ENCODE assay signal across 18 cellular contexts in genomic region chr18:31666055-31666454, GRCh38. TPM values are rescaled to one million over a fixed set of nuclear protein-coding genes. Genes with fewer than 3 reads are reported as not detected.
DNase-seq lines count a peak whose midpoint lies in the region; ATAC-seq, FAIRE-seq and TF ChIP-seq lines count a peak whose summit lies in the region.
"Had no signal": no experiment of that assay in that cellular context is flagged by ENCODE, and none has a peak within 500 bp of the region (broad histone marks: within the 10 kb centered on the region; RNA-seq: fewer than 3 reads in every experiment).

No MANE protein-coding gene starts in this region.

- H3K9me3 ChIP-seq in mucosa of descending colon, result no peaks in the 10 kb centered on the region
- H3K9me3 ChIP-seq in testis, result no peaks in the 10 kb centered on the region
- no peaks in the 10 kb centered on the region for H3K9me3 ChIP-seq in SK-N-SH

- POLR2A ChIA-PET in HEK293T (lab: Yijun Ruan, JAX) (no interaction called here), SK-N-SH (lab: Yijun Ruan, JAX) (no interaction called here)

- H3K4me1 ChIP-seq in mucosa of descending colon (ENCODE audit: low read depth) (no peaks in the 10 kb centered on the region), testis (no peaks in the 10 kb centered on the region), SK-N-SH (ENCODE audit: control insufficient read depth in 1 of 2, insufficient read depth in 2 of 2, low read depth in 1 of 2, low read length in 1 of 2) (peaks cover 0 to 4% of the 10 kb centered on the region in 2 experiments; a peak in 2 of 4 replicates)

- peak; percentile 70 for ATAC-seq in mucosa of descending colon

- H3K36me3 ChIP-seq in mucosa of descending colon (ENCODE audit: low read depth) (no peaks in the 10 kb centered on the region), testis (ENCODE audit: low read depth, missing control alignments) (no peaks in the 10 kb centered on the region), SK-N-SH (replicated peaks in 1 of 2; ENCODE audit: control insufficient read depth in 1 of 2, insufficient read depth in 2 of 2, low read length in 1 of 2) (peaks cover 3% of the 10 kb centered on the region in 2 experiments)

- H2AFZ ChIP-seq in SK-N-SH (ENCODE audit: low read depth), result no peak overlapping the region
- H2AFZ ChIP-seq: GM23248 had no signal

- H3K9ac ChIP-seq in SK-N-SH, result no peak overlapping the region
- H3K9ac ChIP-seq: GM23248 had no signal

- no peak for TF ChIP-seq CTCF in VCaP (conservative IDR thresholded peaks at IDR 0.05)
- TF ChIP-seq CTCF in mucosa of descending colon (IDR thresholded peaks at IDR 0.05), result no peak
- no peak for TF ChIP-seq CTCF in testis (IDR thresholded peaks at IDR 0.05)
- no peak for TF ChIP-seq CTCF in SK-N-SH (IDR thresholded peaks at IDR 0.05)

- DNase-seq in GM12892 (ENCODE audit: insufficient read length), result no peak
- DNase-seq in GM19239 (ENCODE audit: insufficient read length, low spot score), result no peak
- no peak for DNase-seq in mucosa of descending colon
- DNase-seq in HEK293T (ENCODE audit: extremely low spot score), result no peak
- no peak for DNase-seq in testis
- no peak for DNase-seq in SK-N-SH
- DNase-seq: C1 segment of cervical spinal cord; Calu3; CD4-positive, alpha-beta memory T cell; COR-L47; DMS153; DND-41; GM23248; H7; HCEC 1CT had no signal

- no peak for TF ChIP-seq RAD21 in SK-N-SH (IDR thresholded peaks at IDR 0.05; ENCODE audit: low read length)

- TF ChIP-seq EP300 in SK-N-SH (IDR thresholded peaks at IDR 0.05; ENCODE audit: borderline replicate concordance in 1 of 2, low read depth in 1 of 2, low read length in 1 of 2), result no peak

- H3K27me3 ChIP-seq in testis (no peaks in the 10 kb centered on the region), SK-N-SH (ENCODE audit: insufficient read depth) (no peaks in the 10 kb centered on the region)

- intact Hi-C loops in mucosa of descending colon (cut with DNase I, micrococcal nuclease) (no loop called here), testis (cut with DNase I; ENCODE audit: low total_unique reads) (no loop called here)

- WGBS in testis, 2 donors, result 85 to 92% methylated on average over 5 of the region's 5 CpGs
- 93% methylated on average over 5 of the region's 5 CpGs for WGBS in SK-N-SH (ENCODE audit: low lambda C conversion rate)

- no peaks in the 10 kb centered on the region for H3K9me2 ChIP-seq in SK-N-SH

- no peaks in the 10 kb centered on the region for H3K79me2 ChIP-seq in SK-N-SH (ENCODE audit: insufficient read depth)

- H3K27ac ChIP-seq in VCaP (peak overlapping the region; percentile 4; the same call in 1 of the 2 replicates), testis (no peak overlapping the region), SK-N-SH (ENCODE audit: low read depth in 2 of 2, low read length in 1 of 2) (no peak overlapping the region)
- H3K27ac ChIP-seq: GM23248 had no signal

- H3F3A ChIP-seq in SK-N-SH (replicated peaks; ENCODE audit: insufficient read depth), result no peaks in the 10 kb centered on the region

- no peak for TF ChIP-seq POLR2A in GM12892 (IDR thresholded peaks at IDR 0.05; ENCODE audit: low read depth, low read length)
- no peak for TF ChIP-seq POLR2A in testis (IDR thresholded peaks at IDR 0.05)

- CTCF ChIA-PET in HEK293T (lab: Yijun Ruan, JAX) (interaction anchor here (0.6 to 1.6 kb wide), 3 partner anchors 15 to 80 kb away, joined by 3 to 7 read pairs (median 6); no protein-coding TSS in a partner anchor), SK-N-SH (lab: Yijun Ruan, JAX) (interaction anchor here (1.1 to 2.2 kb wide), 2 partner anchors 19 to 56 kb away, joined by 3 to 5 read pairs; partner anchors contain the start of gene B4GALT6)

- H3K4me3 ChIP-seq in mucosa of descending colon (no peak overlapping the region), testis (no peak overlapping the region), SK-N-SH (ENCODE audit: low read depth in 2 of 2, low read length in 1 of 2) (no peak overlapping the region)
- H3K4me3 ChIP-seq: GM23248 had no signal

- no peaks in the 10 kb centered on the region for H4K20me1 ChIP-seq in SK-N-SH (ENCODE audit: insufficient read depth)

- FAIRE-seq in GM12892 (lab: Jason Lieb, UNC) (peak; percentile 79), GM19239 (lab: Jason Lieb, UNC) (peak; percentile 54)
- FAIRE-seq: G401.6, H1 had no signal

- no peak overlapping the region for H3K4me2 ChIP-seq in SK-N-SH

TF ChIP-seq in HEK293T, 16 proteins besides CTCF, POLR2A, EP300 and RAD21:
- TF ChIP-seq FOXM1 (IDR thresholded peaks at IDR 0.05; ENCODE audit: borderline replicate concordance) (no peak), HDGF (IDR thresholded peaks at IDR 0.05; ENCODE audit: borderline replicate concordance) (no peak), FOXK2 (IDR thresholded peaks at IDR 0.05) (no peak), TARDBP (IDR thresholded peaks at IDR 0.05) (no peak), ZNF384 (IDR thresholded peaks at IDR 0.05) (no peak), LEF1 (IDR thresholded peaks at IDR 0.05; ENCODE audit: borderline replicate concordance) (no peak), ELF4 (IDR thresholded peaks at IDR 0.05) (no peak), FOXA1 (IDR thresholded peaks at IDR 0.05) (no peak), NFRKB (IDR thresholded peaks at IDR 0.05) (no peak), BHLHE40 (IDR thresholded peaks at IDR 0.05; ENCODE audit: borderline replicate concordance) (no peak), ARNT (IDR thresholded peaks at IDR 0.05) (no peak), PKNOX1 (IDR thresholded peaks at IDR 0.05) (no peak), SUZ12 (IDR thresholded peaks at IDR 0.05) (no peak), L3MBTL2 (conservative IDR thresholded peaks at IDR 0.05) (no peak), SP1 (IDR thresholded peaks at IDR 0.05) (no peak), CTBP1 (IDR thresholded peaks at IDR 0.05; ENCODE audit: borderline replicate concordance) (no peak)

TF ChIP-seq in SK-N-SH, 30 proteins besides CTCF, POLR2A, EP300 and RAD21:
- TF ChIP-seq SIN3A (IDR thresholded peaks at IDR 0.05; ENCODE audit: borderline replicate concordance, low read depth, low read length) (no peak), RCOR1 (IDR thresholded peaks at IDR 0.05; ENCODE audit: low read length) (no peak), FOXJ3 (CRISPR knock-in tag; IDR thresholded peaks at IDR 0.05) (no peak), RXRA (IDR thresholded peaks at IDR 0.05; ENCODE audit: borderline replicate concordance, low read depth) (no peak), GATA2 (CRISPR knock-in tag; IDR thresholded peaks at IDR 0.05) (no peak), REST (IDR thresholded peaks at IDR 0.05; ENCODE audit: low read depth, low read length) (no peak), SMC3 (IDR thresholded peaks at IDR 0.05; ENCODE audit: low read depth, low read length) (no peak), GABPA (IDR thresholded peaks at IDR 0.05; ENCODE audit: low read depth) (no peak)

RNA-seq across cellular contexts. Expression of gene B4GALT6, which starts 18.3 kb away (rescaled TPM):
- 26.6 TPM for polyA plus RNA-seq in GM12892 (2012; ENCODE audit: missing spikeins)
- total RNA-seq in mucosa of descending colon (1 to 10 TPM; 6.9 to 8.0 (median 7.8) TPM), testis (10 to 100 TPM; 14.9 to 19.5 TPM)
- polyA plus RNA-seq in testis (ENCODE audit: insufficient read depth, low read depth, low replicate concordance) (12.1 TPM), SK-N-SH (2012; rRNA removed) (2.8 and 3.1 TPM in 2 replicates)
- 6.0 and 7.1 TPM in 2 replicates for polyA plus RNA-seq in SK-N-SH (2012; cell fraction: cytosol; rRNA removed)
- 2.9 and 4.8 TPM in 2 replicates for polyA plus RNA-seq in SK-N-SH (2012; cell fraction: nucleus; rRNA removed)
- polyA plus RNA-seq: CD4-positive, alpha-beta memory T cell had no signal
